In the genomic region with DNA sequence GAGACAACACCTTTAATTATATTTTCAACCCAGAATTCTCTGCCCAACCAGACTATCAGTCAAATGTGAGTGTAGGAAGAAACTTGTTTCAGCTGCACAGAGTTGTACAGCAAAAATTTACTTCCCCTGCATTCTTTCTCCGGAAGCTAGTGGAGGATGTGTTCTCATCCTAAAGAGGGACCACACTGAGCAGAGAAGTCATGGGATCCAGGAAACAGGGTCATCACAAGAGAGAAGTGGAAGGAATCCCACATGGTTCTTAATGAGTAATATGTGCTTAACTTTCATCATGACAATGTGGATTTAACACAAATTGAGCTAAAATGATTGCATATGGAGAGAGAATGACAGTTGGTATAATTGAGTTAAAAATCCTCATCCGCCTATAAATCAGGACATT, we compare ENCODE assay signal across 20 cellular contexts.
DNase-seq lines count a peak whose midpoint lies in the region; ATAC-seq and TF ChIP-seq lines count a peak whose summit lies in the region.
"Had no signal": no experiment of that assay in that cellular context is flagged by ENCODE, and none has a peak within 500 bp of the region (broad histone marks: within the 10 kb centered on the region; RNA-seq: fewer than 3 reads in every experiment).

No MANE protein-coding gene starts in this region.

- H3K9me3 ChIP-seq in IMR-90 (ENCODE audit: control insufficient read depth, insufficient read depth, low read length) (peaks cover 1% of the 10 kb centered on the region; the same call in 1 of the 2 replicates), esophagus muscularis mucosa (no peaks in the 10 kb centered on the region), mesenchymal stem cell (ENCODE audit: control insufficient read depth, low read length) (peaks cover 2% of the 10 kb centered on the region), suprapubic skin (no peaks in the 10 kb centered on the region)

- dilution Hi-C loops in IMR-90 (cut with HindIII; ENCODE audit: low sequenced_read_pairs, unreplicated experiment), result no loop called here

- TF ChIP-seq CTCF in IMR-90 (conservative IDR thresholded peaks at IDR 0.05; ENCODE audit: low read depth, low read length) (no peak), choroid plexus epithelial cell (conservative IDR thresholded peaks at IDR 0.05; ENCODE audit: low read depth, low read length) (no peak), esophagus muscularis mucosa (IDR thresholded peaks at IDR 0.05) (no peak), suprapubic skin (IDR thresholded peaks at IDR 0.05) (no peak)

- 100% methylated on average over 1 of the region's 2 CpGs; no CpG with 5 or more reads in 1 of the 2 experiments for WGBS in IMR-90 (ENCODE audit: extremely low coverage in 2 of 2, insufficient read length in 1 of 2), 2 experiments
- 86% methylated on average over 2 of the region's 2 CpGs for WGBS in esophagus muscularis mucosa
- 83% methylated on average over 2 of the region's 2 CpGs for WGBS in mesenchymal stem cell
- 92% methylated on average over 2 of the region's 2 CpGs for WGBS in suprapubic skin

- H3K79me1 ChIP-seq in IMR-90 (ENCODE audit: low read depth in 1 of 2, low read length in 2 of 2) (peaks cover 0 to 4% of the 10 kb centered on the region in 2 experiments; a peak in 1 of 4 replicates), mesenchymal stem cell (replicated peaks; ENCODE audit: low read length, poor library complexity, severe bottlenecking) (peaks cover 14% of the 10 kb centered on the region)

- H2BK12ac ChIP-seq in mesenchymal stem cell (ENCODE audit: low read length in 2 of 2), result no peak overlapping the region

- H3K4me1 ChIP-seq in IMR-90 (ENCODE audit: control insufficient read depth, insufficient read depth, low read length) (no peaks in the 10 kb centered on the region; the same call in 1 of the 2 replicates), esophagus muscularis mucosa (peaks cover 9 to 36% (median 26%) of the 10 kb centered on the region in 4 donors), mesenchymal stem cell (ENCODE audit: control insufficient read depth, insufficient read depth, low read depth, low read length) (peaks cover 9% of the 10 kb centered on the region), suprapubic skin (no peaks in the 10 kb centered on the region)

- H3K23ac ChIP-seq in IMR-90 (ENCODE audit: low read depth, low read length), result no peak overlapping the region
- H3K23ac ChIP-seq in mesenchymal stem cell (ENCODE audit: low read length in 2 of 2), result no peak overlapping the region

- H2AK5ac ChIP-seq in IMR-90 (ENCODE audit: low read depth, low read length), result no peak overlapping the region
- H2AK5ac ChIP-seq in mesenchymal stem cell (ENCODE audit: low read length, severe bottlenecking), result no peak overlapping the region

- peaks cover 5% of the 10 kb centered on the region; the same call in 1 of the 2 replicates for H3K9me1 ChIP-seq in IMR-90 (ENCODE audit: insufficient read depth, low read length)

- no peak overlapping the region for H2BK20ac ChIP-seq in IMR-90 (ENCODE audit: low read depth, low read length)

- intact Hi-C loops in IMR-90 (cut with micrococcal nuclease), result no loop called here
- intact Hi-C loops in esophagus muscularis mucosa (cut with DNase I), result no loop called here

- H4K91ac ChIP-seq in IMR-90 (ENCODE audit: insufficient read depth, low read depth, low read length) (no peak overlapping the region), mesenchymal stem cell (ENCODE audit: low read length) (no peak overlapping the region)

- H3K4me3 Mint-ChIP-seq in activated CD8-positive, alpha-beta memory T cell treated with anti-CD3 and anti-CD28 coated beads, Interleukin-2, amount 10 ng/mL, durations not matched to agents 7 days and 5 days, result no peak overlapping the region
- H3K4me3 Mint-ChIP-seq: CD4-positive, alpha-beta T cell had no signal

- POLR2A ChIA-PET in IMR-90 (lab: Charles Lee; ENCODE audit: unreplicated experiment) (no interaction called here), HEK293T (lab: Yijun Ruan, JAX) (no interaction called here)

- H3K4ac ChIP-seq in IMR-90 (ENCODE audit: low read depth, low read length), result no peak overlapping the region
- H3K4ac ChIP-seq in mesenchymal stem cell (ENCODE audit: low read depth in 1 of 2, low read length in 2 of 2), result no peak overlapping the region

- no peak overlapping the region for H3K4me2 ChIP-seq in IMR-90 (ENCODE audit: low read depth, low read length)
- H3K4me2 ChIP-seq in mesenchymal stem cell (ENCODE audit: low read length, poor library complexity, severe bottlenecking), result no peak overlapping the region
- H3K4me2 ChIP-seq: PC-9 had no signal

- H4K20me1 ChIP-seq in IMR-90 (ENCODE audit: insufficient read depth, low read length), result no peaks in the 10 kb centered on the region

- no peak overlapping the region for H3K27ac ChIP-seq in IMR-90 (ENCODE audit: insufficient read depth, low read length)
- no peak overlapping the region for H3K27ac ChIP-seq in esophagus muscularis mucosa (replicated peaks in 1 of 4)
- no peak overlapping the region for H3K27ac ChIP-seq in mesenchymal stem cell (ENCODE audit: low read length, poor library complexity, severe bottlenecking)
- no peak overlapping the region for H3K27ac ChIP-seq in suprapubic skin
- H3K27ac ChIP-seq: PC-9 had no signal

- H3K4me3 ChIP-seq in IMR-90 (ENCODE audit: insufficient read depth, low read depth, low read length), result no peak overlapping the region
- H3K4me3 ChIP-seq in choroid plexus epithelial cell (ENCODE audit: low read depth, low read length), result no peak overlapping the region
- H3K4me3 ChIP-seq in esophagus muscularis mucosa, result no peak overlapping the region
- no peak overlapping the region for H3K4me3 ChIP-seq in mesenchymal stem cell (ENCODE audit: insufficient read depth in 1 of 2, low read depth in 1 of 2, low read length in 2 of 2)
- no peak overlapping the region for H3K4me3 ChIP-seq in suprapubic skin
- H3K4me3 ChIP-seq: PC-9 had no signal

- DNase-seq in IMR-90 (peak; percentile 31), choroid plexus epithelial cell (ENCODE audit: low read depth) (peak; percentile 84), esophagus muscularis mucosa (ENCODE audit: extremely low spot score) (peak; percentile 19), mesenchymal stem cell (peak; percentile 40), HEK293T (ENCODE audit: extremely low spot score) (no peak), NCI-H69 (lab: John Stamatoyannopoulos, UW) (no peak), suprapubic skin (ENCODE audit: low spot score in 2 of 2) (no peak)
- no peak for DNase-seq in activated CD8-positive, alpha-beta memory T cell treated with anti-CD3 and anti-CD28 coated beads, Interleukin-2, amount 10 ng/mL, durations not matched to agents 7 days and 5 days
- DNase-seq: CD4-positive, alpha-beta T cell; DMS153; GDM1; GOT3; Kasumi-1; NCI-H1417; NCI-H187; NCI-H748 treated with DMSO at 0.1 percent for 48 hours; PC-9; RPMI8226; SHP77 had no signal

- CTCF ChIA-PET in IMR-90 (lab: Yijun Ruan, JAX), result no interaction called here
- CTCF ChIA-PET in HEK293T (lab: Yijun Ruan, JAX), result interaction anchor here (0.7 kb wide), 3 partner anchors 11 to 577 kb away, joined by 3 to 6 read pairs (median 3); no protein-coding TSS in a partner anchor
- CTCF ChIA-PET in activated CD8-positive, alpha-beta memory T cell treated with anti-CD3 and anti-CD28 coated beads, Interleukin-2, amount 10 ng/mL, durations not matched to agents 7 days and 5 days (lab: Charles Lee), result no interaction called here

- H2BK120ac ChIP-seq in IMR-90 (ENCODE audit: low read depth, low read length) (no peak overlapping the region), mesenchymal stem cell (ENCODE audit: low read depth, low read length) (no peak overlapping the region)

- H4K8ac ChIP-seq in IMR-90 (ENCODE audit: low read depth in 2 of 2, low read length in 2 of 2) (no peak overlapping the region), mesenchymal stem cell (ENCODE audit: low read length) (no peak overlapping the region)

- no peak overlapping the region for H3K56ac ChIP-seq in IMR-90 (ENCODE audit: extremely low read depth, insufficient read depth, low read length)

- H3K36me3 ChIP-seq in IMR-90 (ENCODE audit: control insufficient read depth, insufficient read depth, low read length), result peaks cover 3% of the 10 kb centered on the region; the same call in 1 of the 2 replicates
- peaks cover 3 to 22% (median 14%) of the 10 kb centered on the region in 4 donors for H3K36me3 ChIP-seq in esophagus muscularis mucosa
- peaks cover 3 to 11% of the 10 kb centered on the region in 2 experiments for H3K36me3 ChIP-seq in mesenchymal stem cell (ENCODE audit: control insufficient read depth in 1 of 2, insufficient read depth in 2 of 2, low read depth in 1 of 2, low read length in 2 of 2)
- peaks cover 10% of the 10 kb centered on the region for H3K36me3 ChIP-seq in suprapubic skin

- TF ChIP-seq EP300 in esophagus muscularis mucosa (IDR thresholded peaks at IDR 0.05) (no peak), suprapubic skin (IDR thresholded peaks at IDR 0.05) (no peak)

- H2AFZ ChIP-seq in IMR-90 (replicated peaks; ENCODE audit: low read length, poor library complexity) (no peak overlapping the region), mesenchymal stem cell (ENCODE audit: low read depth, low read length) (no peak overlapping the region)
- H2AFZ ChIP-seq: PC-9 had no signal

- H3K27me3 ChIP-seq in IMR-90 (ENCODE audit: control insufficient read depth, insufficient read depth, low read length) (no peaks in the 10 kb centered on the region), esophagus muscularis mucosa (no peaks in the 10 kb centered on the region), mesenchymal stem cell (ENCODE audit: control insufficient read depth in 1 of 2, insufficient read depth in 1 of 2, low read length in 2 of 2) (no peaks in the 10 kb centered on the region), suprapubic skin (no peaks in the 10 kb centered on the region)

- no peaks in the 10 kb centered on the region for H3K27me3 Mint-ChIP-seq in activated CD8-positive, alpha-beta memory T cell treated with anti-CD3 and anti-CD28 coated beads, Interleukin-2, amount 10 ng/mL, durations not matched to agents 7 days and 5 days
- H3K27me3 Mint-ChIP-seq: CD4-positive, alpha-beta T cell had no signal

- ATAC-seq in IMR-90 (ENCODE audit: low read depth), result no peak
- ATAC-seq in activated CD8-positive, alpha-beta memory T cell treated with anti-CD3 and anti-CD28 coated beads, Interleukin-2, amount 10 ng/mL, durations not matched to agents 7 days and 5 days, result no peak
- ATAC-seq: HCT116 had no signal

- H2BK15ac ChIP-seq in IMR-90 (ENCODE audit: low read depth, low read length) (no peak overlapping the region), mesenchymal stem cell (ENCODE audit: low read depth, poor library complexity, severe bottlenecking) (no peak overlapping the region)

- no peak overlapping the region for H3K9ac ChIP-seq in IMR-90 (ENCODE audit: low read depth, low read length)
- H3K9ac ChIP-seq in mesenchymal stem cell (ENCODE audit: low read length), result no peak overlapping the region

- no peak overlapping the region for H2AK9ac ChIP-seq in IMR-90 (replicated peaks; ENCODE audit: low read depth, low read length, poor library complexity)

- H3K4me1 Mint-ChIP-seq in activated CD8-positive, alpha-beta memory T cell treated with anti-CD3 and anti-CD28 coated beads, Interleukin-2, amount 10 ng/mL, durations not matched to agents 7 days and 5 days, result peaks cover 8% of the 10 kb centered on the region

- no peak overlapping the region for H2BK5ac ChIP-seq in IMR-90 (ENCODE audit: low read depth, low read length, poor library complexity, severe bottlenecking)
- no peak overlapping the region for H2BK5ac ChIP-seq in mesenchymal stem cell (ENCODE audit: low read depth, low read length, poor library complexity, severe bottlenecking)

- BruUV-seq in IMR-90 (replicated peaks; lab: Mats Ljungman, UMichigan), result no TSS peak

- no peak overlapping the region for H4K5ac ChIP-seq in IMR-90 (ENCODE audit: low read depth, low read length)

- H3K18ac ChIP-seq in IMR-90 (ENCODE audit: low read depth, low read length) (no peak overlapping the region), mesenchymal stem cell (ENCODE audit: low read depth in 1 of 2, low read length in 2 of 2) (no peak overlapping the region)

- H3K9me3 Mint-ChIP-seq in activated CD8-positive, alpha-beta memory T cell treated with anti-CD3 and anti-CD28 coated beads, Interleukin-2, amount 10 ng/mL, durations not matched to agents 7 days and 5 days (ENCODE audit: low read depth), result no peaks in the 10 kb centered on the region
- H3K9me3 Mint-ChIP-seq: CD4-positive, alpha-beta T cell had no signal

- in situ Hi-C loops in IMR-90 (cut with MboI; ENCODE audit: low sequenced_read_pairs), result no loop called here

- no peak overlapping the region for H3K27ac Mint-ChIP-seq in activated CD8-positive, alpha-beta memory T cell treated with anti-CD3 and anti-CD28 coated beads, Interleukin-2, amount 10 ng/mL, durations not matched to agents 7 days and 5 days
- H3K27ac Mint-ChIP-seq: CD4-positive, alpha-beta T cell had no signal

- TF ChIP-seq POLR2A in IMR-90 (IDR thresholded peaks at IDR 0.05; ENCODE audit: low read depth, low read length) (no peak), esophagus muscularis mucosa (IDR thresholded peaks at IDR 0.05; ENCODE audit: low read depth) (no peak), suprapubic skin (IDR thresholded peaks at IDR 0.05) (no peak)

- TF ChIP-seq RAD21 in IMR-90 (IDR thresholded peaks at IDR 0.05; ENCODE audit: low read length), result no peak

- peaks cover 62% of the 10 kb centered on the region for H3K36me3 Mint-ChIP-seq in activated CD8-positive, alpha-beta memory T cell treated with anti-CD3 and anti-CD28 coated beads, Interleukin-2, amount 10 ng/mL, durations not matched to agents 7 days and 5 days

- H3K14ac ChIP-seq in IMR-90 (replicated peaks; ENCODE audit: low read depth, low read length) (no peak overlapping the region), mesenchymal stem cell (ENCODE audit: low read length in 2 of 2) (no peak overlapping the region)

Comparison
In these comparisons a context has a peak if more than half of its experiments do, and no peak if none do; other contexts are left out.
1. DNase-seq: peak in IMR-90 (single experiment), choroid plexus epithelial cell (single experiment), esophagus muscularis mucosa (single experiment) and mesenchymal stem cell (single experiment); none in HEK293T (single experiment), NCI-H69 (single experiment), suprapubic skin (0 of 2) and activated CD8-positive, alpha-beta memory T cell treated with anti-CD3 and anti-CD28 coated beads, Interleukin-2, amount 10 ng/mL, durations not matched to agents 7 days and 5 days (single experiment).